In genomic region chr1:52748119-52748518, GRCh38 we compare ENCODE assay signal across 12 cellular contexts. TPM values are rescaled to one million over a fixed set of nuclear protein-coding genes. Genes with fewer than 3 reads are reported as not detected.
A peak's percentile ranks its signal among the peaks of the same experiment; 100 is the strongest.
DNase-seq lines count a peak whose midpoint lies in the region; ATAC-seq, FAIRE-seq and TF ChIP-seq lines count a peak whose summit lies in the region.
"Had no signal": no experiment of that assay in that cellular context is flagged by ENCODE, and none has a peak within 500 bp of the region (broad histone marks: within the 10 kb centered on the region; RNA-seq: fewer than 3 reads in every experiment).

No MANE protein-coding gene starts in this region.

- H3F3A ChIP-seq in SK-N-SH (replicated peaks; ENCODE audit: insufficient read depth): peaks cover 4% of the 10 kb centered on the region

- peaks cover 14% of the 10 kb centered on the region; the same call in 1 of the 2 replicates for H4K20me1 ChIP-seq in SK-N-SH (ENCODE audit: insufficient read depth)

- TF ChIP-seq RAD21 in SK-N-SH (IDR thresholded peaks at IDR 0.05; ENCODE audit: low read length): peak; percentile 46

- no peak overlapping the region for H3K9ac ChIP-seq in SK-N-SH

- TF ChIP-seq CTCF in SK-N-SH (IDR thresholded peaks at IDR 0.05) (peak; percentile 51), RWPE2 (IDR thresholded peaks at IDR 0.05; ENCODE audit: poor library complexity, severe bottlenecking) (peak; percentile 37), thyroid gland (IDR thresholded peaks at IDR 0.05) (peak in 3 of 6 experiments; percentile 31 to 50 (median 37)), natural killer cell (IDR thresholded peaks at IDR 0.05) (no peak)

- H3K36me3 ChIP-seq in SK-N-SH (replicated peaks in 1 of 2; ENCODE audit: control insufficient read depth in 1 of 2, insufficient read depth in 2 of 2, low read length in 1 of 2) (no peaks in the 10 kb centered on the region), RWPE2 (ENCODE audit: low read depth) (peaks cover 3% of the 10 kb centered on the region; the same call in 1 of the 2 replicates), thyroid gland (no peaks in the 10 kb centered on the region)
- H3K36me3 ChIP-seq in naive thymus-derived CD4-positive, alpha-beta T cell (ENCODE audit: control insufficient read depth in 2 of 3, insufficient read depth in 3 of 3, low read length in 3 of 3): no peaks in the 10 kb centered on the region

- no peak overlapping the region for H3K4me2 ChIP-seq in SK-N-SH

- TF ChIP-seq POLR2A in thyroid gland (IDR thresholded peaks at IDR 0.05): no peak

- POLR2A ChIA-PET in SK-N-SH (lab: Yijun Ruan, JAX): no interaction called here
- POLR2A ChIA-PET in naive thymus-derived CD4-positive, alpha-beta T cell (lab: Charles Lee): no interaction called here

- H3K4me3 Mint-ChIP-seq in naive thymus-derived CD4-positive, alpha-beta T cell: no peak overlapping the region
- H3K4me3 Mint-ChIP-seq in natural killer cell: no peak overlapping the region
- H3K4me3 Mint-ChIP-seq: activated T-cell treated with anti-CD3 and anti-CD28 coated beads, Interleukin-2, amount 50 U/mL, for 72 hours had no signal

- H3K27me3 ChIP-seq in SK-N-SH (ENCODE audit: insufficient read depth) (no peaks in the 10 kb centered on the region), RWPE2 (ENCODE audit: insufficient read depth, poor library complexity, severe bottlenecking) (no peaks in the 10 kb centered on the region), thyroid gland (no peaks in the 10 kb centered on the region)
- no peaks in the 10 kb centered on the region for H3K27me3 ChIP-seq in naive thymus-derived CD4-positive, alpha-beta T cell (ENCODE audit: control insufficient read depth in 2 of 2, insufficient read depth in 2 of 2, low read length in 2 of 2)

- H3K27ac Mint-ChIP-seq in naive thymus-derived CD4-positive, alpha-beta T cell: no peak overlapping the region
- H3K27ac Mint-ChIP-seq in natural killer cell: no peak overlapping the region
- H3K27ac Mint-ChIP-seq: activated T-cell treated with anti-CD3 and anti-CD28 coated beads, Interleukin-2, amount 50 U/mL, for 72 hours had no signal

- H3K9me3 Mint-ChIP-seq in naive thymus-derived CD4-positive, alpha-beta T cell: no peaks in the 10 kb centered on the region
- no peaks in the 10 kb centered on the region for H3K9me3 Mint-ChIP-seq in natural killer cell
- H3K9me3 Mint-ChIP-seq: activated T-cell treated with anti-CD3 and anti-CD28 coated beads, Interleukin-2, amount 50 U/mL, for 72 hours had no signal

- no peak for TF ChIP-seq EP300 in SK-N-SH (IDR thresholded peaks at IDR 0.05; ENCODE audit: borderline replicate concordance in 1 of 2, low read depth in 1 of 2, low read length in 1 of 2)

- no peak overlapping the region for H3K27ac ChIP-seq in SK-N-SH (ENCODE audit: low read depth in 2 of 2, low read length in 1 of 2)
- no peak overlapping the region for H3K27ac ChIP-seq in RWPE2 (ENCODE audit: poor library complexity, severe bottlenecking)
- peak overlapping the region; percentile 4 to 92 (median 77) for H3K27ac ChIP-seq in thyroid gland
- no peak overlapping the region for H3K27ac ChIP-seq in naive thymus-derived CD4-positive, alpha-beta T cell (ENCODE audit: low read depth, low read length)

- H3K9me2 ChIP-seq in SK-N-SH: no peaks in the 10 kb centered on the region

- H3K27me3 Mint-ChIP-seq in naive thymus-derived CD4-positive, alpha-beta T cell: no peaks in the 10 kb centered on the region
- no peaks in the 10 kb centered on the region for H3K27me3 Mint-ChIP-seq in natural killer cell (ENCODE audit: low read depth in 2 of 2)

- no peak for ATAC-seq in SK-N-SH treated with all-trans-retinoic acid at 6 μM for 48 hours
- ATAC-seq in RWPE2 (ENCODE audit: low read depth): no peak
- ATAC-seq in naive thymus-derived CD4-positive, alpha-beta T cell: no peak
- ATAC-seq in natural killer cell: no peak
- ATAC-seq: activated T-cell treated with anti-CD3 and anti-CD28 coated beads, Interleukin-2, amount 50 U/mL, for 72 hours; left colon had no signal

- H3K79me2 ChIP-seq in SK-N-SH (ENCODE audit: insufficient read depth): peaks cover 73% of the 10 kb centered on the region

- peaks cover 0 to 10% (median 0%) of the 10 kb centered on the region in 5 donors for H3K36me3 Mint-ChIP-seq in naive thymus-derived CD4-positive, alpha-beta T cell
- H3K36me3 Mint-ChIP-seq in natural killer cell: no peaks in the 10 kb centered on the region

- H3K4me3 ChIP-seq in SK-N-SH (ENCODE audit: low read depth in 2 of 2, low read length in 1 of 2): no peak overlapping the region
- H3K4me3 ChIP-seq in RWPE2 (ENCODE audit: severe bottlenecking): no peak overlapping the region
- H3K4me3 ChIP-seq in thyroid gland (replicated peaks in 1 of 3): no peak overlapping the region
- no peak overlapping the region for H3K4me3 ChIP-seq in naive thymus-derived CD4-positive, alpha-beta T cell (ENCODE audit: low read length)

- DNase-seq in SK-N-SH: no peak
- DNase-seq in RWPE2 (ENCODE audit: low spot score): no peak
- peak in 1 of 2 donors; percentile 36 for DNase-seq in frontal cortex (ENCODE audit: low spot score in 2 of 2)
- DNase-seq in thyroid gland: no peak
- DNase-seq in activated CD4-positive, CD25-positive, alpha-beta regulatory T cell treated with anti-CD3 and anti-CD28 coated beads, Interleukin-2, amount 50 U/mL, for 72 hours: no peak
- DNase-seq in naive thymus-derived CD4-positive, alpha-beta T cell: no peak
- no peak for DNase-seq in natural killer cell
- DNase-seq: activated T-cell treated with anti-CD3 and anti-CD28 coated beads, Interleukin-2, amount 50 U/mL, for 72 hours; KBM-7; left colon; SHP77 had no signal

- CTCF ChIA-PET in SK-N-SH (lab: Yijun Ruan, JAX): interaction anchor here (0.6 to 2.0 kb wide), 5 partner anchors 13 to 642 kb away, joined by 3 to 6 read pairs (median 3); no protein-coding TSS in a partner anchor
- CTCF ChIA-PET in naive thymus-derived CD4-positive, alpha-beta T cell (lab: Charles Lee): interaction anchor here (0.5 kb wide), 1 partner anchor 670 kb away, joined by 3 read pairs; no protein-coding TSS in a partner anchor

- peak; percentile 78 for FAIRE-seq in frontal cortex (lab: Jason Lieb, UNC)

- H3K9me3 ChIP-seq in SK-N-SH (no peaks in the 10 kb centered on the region), RWPE2 (ENCODE audit: severe bottlenecking) (no peaks in the 10 kb centered on the region), thyroid gland (no peaks in the 10 kb centered on the region)
- no peaks in the 10 kb centered on the region for H3K9me3 ChIP-seq in naive thymus-derived CD4-positive, alpha-beta T cell (ENCODE audit: control insufficient read depth in 2 of 3, low read length in 3 of 3)

- peaks cover 3 to 11% of the 10 kb centered on the region in 2 experiments; a peak in 2 of 4 replicates for H3K4me1 ChIP-seq in SK-N-SH (ENCODE audit: control insufficient read depth in 1 of 2, insufficient read depth in 2 of 2, low read depth in 1 of 2, low read length in 1 of 2)
- H3K4me1 ChIP-seq in RWPE2 (ENCODE audit: insufficient read depth, poor library complexity, severe bottlenecking): peaks cover 3% of the 10 kb centered on the region
- peaks cover 53 to 77% of the 10 kb centered on the region in 2 donors for H3K4me1 ChIP-seq in thyroid gland
- H3K4me1 ChIP-seq in naive thymus-derived CD4-positive, alpha-beta T cell (ENCODE audit: control insufficient read depth in 2 of 2, insufficient read depth in 2 of 2, low read length in 2 of 2): peaks cover 0 to 3% of the 10 kb centered on the region in 2 donors

- intact Hi-C loops in thyroid gland (cut with DNase I): no loop called here
- intact Hi-C loops in naive thymus-derived CD4-positive, alpha-beta T cell (cut with micrococcal nuclease): loop anchor here (1.0 to 2.0 kb wide), 2 partner anchors 21 to 47 kb away; partner anchors contain the start of gene ZYG11B (in 1 of the 2)
- intact Hi-C loops in natural killer cell (cut with micrococcal nuclease): no loop called here

- no peak overlapping the region for H2AFZ ChIP-seq in SK-N-SH (ENCODE audit: low read depth)

- peaks cover 4 to 57% (median 38%) of the 10 kb centered on the region in 7 donors for H3K4me1 Mint-ChIP-seq in naive thymus-derived CD4-positive, alpha-beta T cell
- peaks cover 0 to 5% of the 10 kb centered on the region in 2 donors for H3K4me1 Mint-ChIP-seq in natural killer cell

TF ChIP-seq in SK-N-SH, 30 proteins besides CTCF, POLR2A, EP300 and RAD21 (continues in another document):
- TF ChIP-seq, protein P1, sequence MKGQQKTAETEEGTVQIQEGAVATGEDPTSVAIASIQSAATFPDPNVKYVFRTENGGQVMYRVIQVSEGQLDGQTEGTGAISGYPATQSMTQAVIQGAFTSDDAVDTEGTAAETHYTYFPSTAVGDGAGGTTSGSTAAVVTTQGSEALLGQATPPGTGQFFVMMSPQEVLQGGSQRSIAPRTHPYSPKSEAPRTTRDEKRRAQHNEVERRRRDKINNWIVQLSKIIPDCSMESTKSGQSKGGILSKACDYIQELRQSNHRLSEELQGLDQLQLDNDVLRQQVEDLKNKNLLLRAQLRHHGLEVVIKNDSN (IDR thresholded peaks at IDR 0.05; ENCODE audit: borderline replicate concordance, low read depth): no peak
- TF ChIP-seq TEAD4 (IDR thresholded peaks at IDR 0.05; ENCODE audit: borderline replicate concordance, insufficient read depth): no peak

TF ChIP-seq in SK-N-SH treated with all-trans-retinoic acid at 6 μM for 48 hours, 23 proteins besides CTCF, POLR2A, EP300 and RAD21 (continues in another document):
- TF ChIP-seq TCF4 (CRISPR knock-in tag; IDR thresholded peaks at IDR 0.05; ENCODE audit: borderline replicate concordance) (no peak), TOX (CRISPR knock-in tag; IDR thresholded peaks at IDR 0.05; ENCODE audit: borderline replicate concordance) (no peak)

RNA-seq across cellular contexts. Expression of gene ZYG11B, which starts 21.9 kb away (rescaled TPM):
- 5.8 and 8.6 TPM in 2 replicates for polyA plus RNA-seq in SK-N-SH (2012; rRNA removed)
- 7.0 and 7.7 TPM in 2 replicates for polyA plus RNA-seq in SK-N-SH (2012; cell fraction: cytosol; rRNA removed)
- 3.3 and 5.9 TPM in 2 replicates for polyA plus RNA-seq in SK-N-SH (2012; cell fraction: nucleus; rRNA removed)
- total RNA-seq in frontal cortex (172 TPM), thyroid gland (10 to 100 TPM; 64.8 to 88.2 (median 82.2) TPM), natural killer cell (10 to 100 TPM in 2 of 3 donors, 1 to 10 TPM in 1; 7.4 to 11.8 (median 10.7) TPM)
- 10 to 100 TPM; 14.9 to 26.8 (median 17.9) TPM for total RNA-seq in naive thymus-derived CD4-positive, alpha-beta T cell
- 10 to 100 TPM; 14.2 to 22.2 TPM for polyA plus RNA-seq in naive thymus-derived CD4-positive, alpha-beta T cell

RNA-seq across cellular contexts. Expression of gene COA7, which starts 50.0 kb away (rescaled TPM):
- polyA plus RNA-seq in SK-N-SH (2012; rRNA removed): 9.0 and 13.7 TPM in 2 replicates
- 9.9 and 11.0 TPM in 2 replicates for polyA plus RNA-seq in SK-N-SH (2012; cell fraction: cytosol; rRNA removed)
- 4.0 and 5.6 TPM in 2 replicates for polyA plus RNA-seq in SK-N-SH (2012; cell fraction: nucleus; rRNA removed)
- total RNA-seq in frontal cortex (27.3 TPM), thyroid gland (10 to 100 TPM; 10.6 to 14.7 (median 11.5) TPM), natural killer cell (1 to 10 TPM; 1.8 to 4.7 (median 3.9) TPM)
- total RNA-seq in naive thymus-derived CD4-positive, alpha-beta T cell: 10 to 100 TPM in 1 of 5 experiments, 1 to 10 TPM in 4; 1.4 to 14.4 (median 3.0) TPM
- 1 to 10 TPM; 2.0 to 3.7 TPM for polyA plus RNA-seq in naive thymus-derived CD4-positive, alpha-beta T cell

Comparison
In these comparisons a context has a peak if more than half of its experiments do, and no peak if none do; other contexts are left out.
1. H3K27ac ChIP-seq: peak in thyroid gland (3 of 3); none in SK-N-SH (0 of 2), RWPE2 (single experiment) and naive thymus-derived CD4-positive, alpha-beta T cell (single experiment).
2. intact Hi-C loops: an anchor here in naive thymus-derived CD4-positive, alpha-beta T cell (1.0 to 2.0 kb wide); none called in thyroid gland and natural killer cell.